Comparison of ENCODE assay signal across 2 cellular contexts in genomic region chr11:78432956-78433355, GRCh38.
TF ChIP-seq lines count a peak whose summit lies in the region.

No MANE protein-coding gene starts in this region.

TF ChIP-seq in liver, 16 proteins besides CTCF, POLR2A, EP300 and RAD21 (continued from another document):
- TF ChIP-seq, protein P1, sequence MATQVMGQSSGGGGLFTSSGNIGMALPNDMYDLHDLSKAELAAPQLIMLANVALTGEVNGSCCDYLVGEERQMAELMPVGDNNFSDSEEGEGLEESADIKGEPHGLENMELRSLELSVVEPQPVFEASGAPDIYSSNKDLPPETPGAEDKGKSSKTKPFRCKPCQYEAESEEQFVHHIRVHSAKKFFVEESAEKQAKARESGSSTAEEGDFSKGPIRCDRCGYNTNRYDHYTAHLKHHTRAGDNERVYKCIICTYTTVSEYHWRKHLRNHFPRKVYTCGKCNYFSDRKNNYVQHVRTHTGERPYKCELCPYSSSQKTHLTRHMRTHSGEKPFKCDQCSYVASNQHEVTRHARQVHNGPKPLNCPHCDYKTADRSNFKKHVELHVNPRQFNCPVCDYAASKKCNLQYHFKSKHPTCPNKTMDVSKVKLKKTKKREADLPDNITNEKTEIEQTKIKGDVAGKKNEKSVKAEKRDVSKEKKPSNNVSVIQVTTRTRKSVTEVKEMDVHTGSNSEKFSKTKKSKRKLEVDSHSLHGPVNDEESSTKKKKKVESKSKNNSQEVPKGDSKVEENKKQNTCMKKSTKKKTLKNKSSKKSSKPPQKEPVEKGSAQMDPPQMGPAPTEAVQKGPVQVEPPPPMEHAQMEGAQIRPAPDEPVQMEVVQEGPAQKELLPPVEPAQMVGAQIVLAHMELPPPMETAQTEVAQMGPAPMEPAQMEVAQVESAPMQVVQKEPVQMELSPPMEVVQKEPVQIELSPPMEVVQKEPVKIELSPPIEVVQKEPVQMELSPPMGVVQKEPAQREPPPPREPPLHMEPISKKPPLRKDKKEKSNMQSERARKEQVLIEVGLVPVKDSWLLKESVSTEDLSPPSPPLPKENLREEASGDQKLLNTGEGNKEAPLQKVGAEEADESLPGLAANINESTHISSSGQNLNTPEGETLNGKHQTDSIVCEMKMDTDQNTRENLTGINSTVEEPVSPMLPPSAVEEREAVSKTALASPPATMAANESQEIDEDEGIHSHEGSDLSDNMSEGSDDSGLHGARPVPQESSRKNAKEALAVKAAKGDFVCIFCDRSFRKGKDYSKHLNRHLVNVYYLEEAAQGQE (IDR thresholded peaks at IDR 0.05), result no peak
TF ChIP-seq in liver: peak in this region for 1.

TF ChIP-seq in HepG2, 621 proteins besides CTCF, POLR2A, EP300 and RAD21 (continued from another document):
- TF ChIP-seq ZNF800 (CRISPR knock-in tag; IDR thresholded peaks at IDR 0.05) (no peak), ZNF362 (CRISPR knock-in tag; IDR thresholded peaks at IDR 0.05; ENCODE audit: borderline replicate concordance) (no peak), ZNF841 (CRISPR knock-in tag; IDR thresholded peaks at IDR 0.05; ENCODE audit: borderline replicate concordance) (no peak), FOXA1 (IDR thresholded peaks at IDR 0.05) (no peak), FOXA1 (CRISPR knock-in tag; IDR thresholded peaks at IDR 0.05) (no peak), MIER2 (CRISPR knock-in tag; IDR thresholded peaks at IDR 0.05) (no peak)
